In the genomic region with DNA sequence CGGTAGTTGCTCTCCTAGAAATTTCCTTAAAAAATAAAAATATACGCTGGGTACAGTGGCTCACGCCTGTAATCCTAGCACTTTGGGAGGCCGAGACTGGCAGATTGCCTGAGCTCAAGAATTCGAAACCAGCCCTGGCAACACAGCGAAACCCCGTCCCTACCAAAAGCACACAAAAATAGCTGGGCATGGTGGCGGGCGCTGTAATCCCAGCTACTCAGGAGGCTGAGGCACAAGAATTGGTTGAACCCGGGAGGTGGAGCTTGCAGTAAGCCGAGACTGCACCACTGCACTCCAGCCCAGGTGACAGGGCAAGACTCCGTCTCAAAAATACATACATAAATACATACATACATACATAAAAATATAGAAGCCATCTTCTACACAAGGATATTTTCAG, we compare ENCODE assay signal across 18 cellular contexts.
DNase-seq lines count a peak whose midpoint lies in the region; FAIRE-seq and TF ChIP-seq lines count a peak whose summit lies in the region.
"Had no signal": no experiment of that assay in that cellular context is flagged by ENCODE, and none has a peak within 500 bp of the region (broad histone marks: within the 10 kb centered on the region; RNA-seq: fewer than 3 reads in every experiment).

No MANE protein-coding gene starts in this region.

- H3K36me3 ChIP-seq in OCI-LY3 (replicated peaks; ENCODE audit: low read depth, low read length) (peaks cover 18% of the 10 kb centered on the region), kidney (ENCODE audit: control insufficient read depth in 1 of 2, insufficient read depth in 2 of 2, low read length in 2 of 2) (no peaks in the 10 kb centered on the region)

- H3K4me3 ChIP-seq in OCI-LY3 (ENCODE audit: low read length) (no peak overlapping the region), kidney (ENCODE audit: low read length in 2 of 2) (no peak overlapping the region)

- H3K9me3 ChIP-seq in OCI-LY3 (ENCODE audit: insufficient read depth, low read length) (peaks cover 9% of the 10 kb centered on the region; the same call in 1 of the 2 replicates), kidney (ENCODE audit: control insufficient read depth in 1 of 2, low read length in 2 of 2) (peaks cover 7 to 23% of the 10 kb centered on the region in 2 donors)

- no peak for FAIRE-seq in kidney (lab: Jason Lieb, UNC)
- FAIRE-seq: D721Med, HepG2 had no signal

- H3K79me2 ChIP-seq in OCI-LY3 (ENCODE audit: low read length), result no peaks in the 10 kb centered on the region

- H4K20me1 ChIP-seq in OCI-LY3 (ENCODE audit: insufficient read depth, low read length), result peaks cover 9% of the 10 kb centered on the region

- H2AFZ ChIP-seq in OCI-LY3 (ENCODE audit: low read depth, low read length), result no peak overlapping the region

- no peak overlapping the region for H3K27ac ChIP-seq in OCI-LY3 (ENCODE audit: low read length)
- no peak overlapping the region for H3K27ac ChIP-seq in kidney (ENCODE audit: low read depth in 2 of 2, low read length in 2 of 2)
- H3K27ac ChIP-seq: C4-2B had no signal

- H3K9ac ChIP-seq in OCI-LY3 (ENCODE audit: low read length) (no peak overlapping the region), kidney (ENCODE audit: low read length in 2 of 2) (no peak overlapping the region)

- peaks cover 35% of the 10 kb centered on the region for H3K4me1 ChIP-seq in OCI-LY3 (ENCODE audit: low read length)
- no peaks in the 10 kb centered on the region for H3K4me1 ChIP-seq in kidney (ENCODE audit: control insufficient read depth in 1 of 2, insufficient read depth in 1 of 2, low read depth in 1 of 2, low read length in 2 of 2)
- H3K4me1 ChIP-seq: Caco-2 had no signal

- H3K4me2 ChIP-seq in OCI-LY3 (ENCODE audit: low read length), result peak overlapping the region; percentile 81; the same call in 1 of the 2 replicates

- intact Hi-C loops in kidney (cut with DNase I), result no loop called here

- peaks cover 9% of the 10 kb centered on the region; the same call in 1 of the 2 replicates for H3K27me3 ChIP-seq in OCI-LY3 (ENCODE audit: low read depth, low read length)

- DNase-seq in NCI-H2029 (lab: John Stamatoyannopoulos, UW) (peak; percentile 37), kidney (peak; percentile 39), ecto neural progenitor cell (ENCODE audit: low spot score) (no peak)
- no peak for DNase-seq in stimulated activated CD4-positive, alpha-beta T cell treated with anti-CD3 and anti-CD28 coated beads, Interleukin-2, amount 100 ng/mL, for 24 hours
- no peak for DNase-seq in central memory CD4-positive, alpha-beta T cell
- DNase-seq: ACHN; AML-193; Caco-2; CD4-positive, alpha-beta T cell; DMS153; DMS79; GDM1; GOT3; H7 had no signal

- no peak for TF ChIP-seq CTCF in OCI-LY3 (IDR thresholded peaks at IDR 0.05; ENCODE audit: low read depth, low read length)
- no peak for TF ChIP-seq CTCF in kidney (IDR thresholded peaks at IDR 0.05; ENCODE audit: borderline replicate concordance, extremely low read depth, insufficient read depth)

Comparison
In these comparisons a context has a peak if more than half of its experiments do, and no peak if none do; other contexts are left out.
1. DNase-seq: peak in NCI-H2029 (single experiment) and kidney (single experiment); none in ecto neural progenitor cell (single experiment), stimulated activated CD4-positive, alpha-beta T cell treated with anti-CD3 and anti-CD28 coated beads, Interleukin-2, amount 100 ng/mL, for 24 hours (0 of 2) and central memory CD4-positive, alpha-beta T cell (single experiment).